ENCODE assay signal across 19 cellular contexts in the genomic region with DNA sequence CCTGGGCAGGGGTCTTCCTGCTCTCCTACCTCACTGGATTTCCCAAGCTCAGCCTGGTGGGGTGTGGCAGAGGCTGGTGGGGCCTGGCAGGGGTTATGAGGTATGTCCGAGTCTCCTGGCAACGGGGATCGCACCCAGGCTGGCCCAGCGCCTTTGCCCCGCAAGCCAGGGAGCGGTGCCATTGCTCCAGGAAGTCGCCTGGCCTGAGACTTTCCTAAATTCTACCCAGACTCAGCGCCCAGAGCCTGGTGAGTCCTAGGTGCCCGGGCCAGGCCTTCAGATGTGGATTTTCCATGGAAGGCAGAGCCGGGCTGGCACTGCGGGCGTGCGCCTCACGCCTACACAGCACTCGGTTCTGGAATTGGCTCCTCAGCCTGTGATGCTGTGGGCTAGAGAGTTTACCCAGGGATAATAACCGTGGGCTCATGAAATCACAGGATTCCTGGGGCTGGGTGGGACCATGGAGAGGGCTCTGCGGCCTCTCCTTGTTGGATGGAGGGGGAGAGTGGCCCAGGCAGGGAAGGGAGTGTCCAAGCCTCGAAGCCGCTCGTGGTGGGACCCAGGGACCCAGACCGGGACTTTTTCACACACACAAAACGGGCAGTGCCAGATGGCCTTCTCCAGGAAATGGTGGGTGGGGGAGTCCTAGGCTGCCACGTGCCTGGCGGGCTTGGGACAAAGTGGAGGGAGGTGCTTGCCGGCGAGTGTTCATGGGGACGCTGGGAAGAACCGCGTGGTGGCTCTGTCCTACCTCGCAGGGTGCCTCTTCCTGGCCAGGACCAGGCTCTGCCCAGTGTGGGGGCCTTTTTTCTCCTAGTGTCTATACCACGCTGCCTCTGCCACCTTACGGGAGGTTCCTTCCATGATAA.
DNase-seq lines count a peak whose midpoint lies in the region; ATAC-seq and TF ChIP-seq lines count a peak whose summit lies in the region.
"Had no signal": no experiment of that assay in that cellular context is flagged by ENCODE, and none has a peak within 500 bp of the region (broad histone marks: within the 10 kb centered on the region; RNA-seq: fewer than 3 reads in every experiment).

No MANE protein-coding gene starts in this region.

- H3K4me2 ChIP-seq in GM23338 = no peak overlapping the region

- no peaks in the 10 kb centered on the region for H3K9me2 ChIP-seq in GM23338 (ENCODE audit: insufficient read depth)

- H3K36me3 ChIP-seq in GM23338 (ENCODE audit: insufficient read depth) = no peaks in the 10 kb centered on the region
- H3K36me3 ChIP-seq: brain microvascular endothelial cell, HAP-1 had no signal

- intact Hi-C loops in natural killer cell (cut with micrococcal nuclease) = no loop called here
- intact Hi-C loops in right cardiac atrium (cut with DNase I) = no loop called here
- intact Hi-C loops in sciatic nerve (cut with DNase I) = no loop called here

- no peaks in the 10 kb centered on the region for H4K20me1 ChIP-seq in GM23338 (replicated peaks; ENCODE audit: insufficient read depth)

- no peak overlapping the region for H3K27ac Mint-ChIP-seq in natural killer cell treated with Interleukin-12 subunit alpha and Interleukin-12 subunit beta and Interleukin-15 and Interleukin-18, amount 100 ng/mL, for 72 hours
- no peak overlapping the region for H3K27ac Mint-ChIP-seq in natural killer cell
- no peak overlapping the region for H3K27ac Mint-ChIP-seq in GM23338
- H3K27ac Mint-ChIP-seq: activated CD4-positive, alpha-beta T cell treated with anti-CD3 and anti-CD28 coated beads for 36 hours; CD4-positive, alpha-beta T cell; IgD-negative memory B cell had no signal

- ATAC-seq in natural killer cell treated with Interleukin-12 subunit alpha and Interleukin-12 subunit beta and Interleukin-15 and Interleukin-18, amount 100 ng/mL, for 72 hours = no peak
- ATAC-seq in natural killer cell = no peak
- ATAC-seq in right cardiac atrium = no peak
- ATAC-seq in sciatic nerve = no peak
- no peak for ATAC-seq in HG03280 (IDR thresholded peaks at IDR 0.05; ENCODE audit: unreplicated experiment)
- ATAC-seq in GM23338 = no peak
- ATAC-seq: activated CD4-positive, alpha-beta T cell treated with anti-CD3 and anti-CD28 coated beads for 36 hours had no signal

- H3K27me3 ChIP-seq in right cardiac atrium (ENCODE audit: control insufficient read depth, insufficient read depth) (no peaks in the 10 kb centered on the region), GM23338 (ENCODE audit: insufficient read depth) (no peaks in the 10 kb centered on the region)
- H3K27me3 ChIP-seq: brain microvascular endothelial cell had no signal

- H3K4me1 ChIP-seq in right cardiac atrium (ENCODE audit: control insufficient read depth, insufficient read depth, low read length) = no peaks in the 10 kb centered on the region
- H3K4me1 ChIP-seq in GM23338 (ENCODE audit: insufficient read depth) = no peaks in the 10 kb centered on the region
- H3K4me1 ChIP-seq: HAP-1 had no signal

- no peak for TF ChIP-seq CTCF in natural killer cell (IDR thresholded peaks at IDR 0.05)
- TF ChIP-seq CTCF in GM23338 (conservative IDR thresholded peaks at IDR 0.05; ENCODE audit: low read depth in 2 of 2) = no peak

- H3K79me2 ChIP-seq in GM23338 (replicated peaks; ENCODE audit: insufficient read depth) = no peaks in the 10 kb centered on the region

- no peaks in the 10 kb centered on the region for H3K9me3 Mint-ChIP-seq in natural killer cell treated with Interleukin-12 subunit alpha and Interleukin-12 subunit beta and Interleukin-15 and Interleukin-18, amount 100 ng/mL, for 72 hours
- H3K9me3 Mint-ChIP-seq in natural killer cell = no peaks in the 10 kb centered on the region
- peaks cover 3% of the 10 kb centered on the region; the same call in 2 of the 3 replicates for H3K9me3 Mint-ChIP-seq in GM23338
- H3K9me3 Mint-ChIP-seq: CD4-positive, alpha-beta T cell; IgD-negative memory B cell had no signal

- H3K27ac ChIP-seq in right cardiac atrium (ENCODE audit: low read length) (no peak overlapping the region), GM23338 (ENCODE audit: low read depth) (no peak overlapping the region)
- H3K27ac ChIP-seq: brain microvascular endothelial cell, coronary artery had no signal

- 85% methylated on average over 32 of the region's 32 CpGs for WGBS in right cardiac atrium

- no peak overlapping the region for H2AFZ ChIP-seq in GM23338

- H3K4me3 ChIP-seq in right cardiac atrium (ENCODE audit: low read length) (no peak overlapping the region), GM23338 (no peak overlapping the region)
- H3K4me3 ChIP-seq: coronary artery, HAP-1 had no signal

- peaks cover 0 to 3% of the 10 kb centered on the region in 2 donors for H3K4me1 Mint-ChIP-seq in natural killer cell treated with Interleukin-12 subunit alpha and Interleukin-12 subunit beta and Interleukin-15 and Interleukin-18, amount 100 ng/mL, for 72 hours (ENCODE audit: low read depth in 2 of 2)
- H3K4me1 Mint-ChIP-seq in natural killer cell (no peaks in the 10 kb centered on the region), GM23338 (no peaks in the 10 kb centered on the region; the same call in 2 of the 3 replicates)
- H3K4me1 Mint-ChIP-seq: activated CD4-positive, alpha-beta T cell treated with anti-CD3 and anti-CD28 coated beads for 36 hours had no signal

- no peak overlapping the region for H3K4me3 Mint-ChIP-seq in natural killer cell treated with Interleukin-12 subunit alpha and Interleukin-12 subunit beta and Interleukin-15 and Interleukin-18, amount 100 ng/mL, for 72 hours
- no peak overlapping the region for H3K4me3 Mint-ChIP-seq in natural killer cell
- H3K4me3 Mint-ChIP-seq in GM23338 = no peak overlapping the region
- H3K4me3 Mint-ChIP-seq: activated CD4-positive, alpha-beta T cell treated with anti-CD3 and anti-CD28 coated beads for 36 hours; CD4-positive, alpha-beta T cell had no signal

- no peaks in the 10 kb centered on the region for H3K36me3 Mint-ChIP-seq in natural killer cell treated with Interleukin-12 subunit alpha and Interleukin-12 subunit beta and Interleukin-15 and Interleukin-18, amount 100 ng/mL, for 72 hours
- H3K36me3 Mint-ChIP-seq in natural killer cell = no peaks in the 10 kb centered on the region
- H3K36me3 Mint-ChIP-seq in GM23338 (ENCODE audit: low read depth) = no peaks in the 10 kb centered on the region; the same call in 2 of the 3 replicates
- H3K36me3 Mint-ChIP-seq: IgD-negative memory B cell had no signal

- H3K27me3 Mint-ChIP-seq in natural killer cell treated with Interleukin-12 subunit alpha and Interleukin-12 subunit beta and Interleukin-15 and Interleukin-18, amount 100 ng/mL, for 72 hours = no peaks in the 10 kb centered on the region
- H3K27me3 Mint-ChIP-seq in natural killer cell (ENCODE audit: low read depth in 2 of 2) (peaks cover 0 to 16% of the 10 kb centered on the region in 2 donors), GM23338 (ENCODE audit: insufficient read depth, low read depth, poor library complexity) (peaks cover 17% of the 10 kb centered on the region)
- H3K27me3 Mint-ChIP-seq: activated CD4-positive, alpha-beta T cell treated with anti-CD3 and anti-CD28 coated beads for 36 hours; CD4-positive, alpha-beta T cell had no signal

- DNase-seq in natural killer cell treated with Interleukin-12 subunit alpha and Interleukin-12 subunit beta and Interleukin-15 and Interleukin-18, amount 100 ng/mL, for 72 hours (ENCODE audit: low spot score) = peak; percentile 55
- no peak for DNase-seq in natural killer cell
- DNase-seq in right cardiac atrium = peak in 2 of 3 donors; percentile 30 to 37
- DNase-seq in sciatic nerve (ENCODE audit: low spot score) = peak; percentile 51
- DNase-seq in cerebellar cortex (ENCODE audit: low spot score) = no peak
- DNase-seq in NCI-H1436 (lab: John Stamatoyannopoulos, UW) = no peak
- DNase-seq in GM23338 (ENCODE audit: low spot score) = no peak
- DNase-seq: activated CD4-positive, alpha-beta T cell treated with anti-CD3 and anti-CD28 coated beads for 36 hours; brain microvascular endothelial cell; DMS153; NCI-H1417; NCI-H446 treated with DMSO at 0.1 percent for 48 hours; OCI-M1; SIG-M5 had no signal

- no peaks in the 10 kb centered on the region for H3F3A ChIP-seq in GM23338 (replicated peaks; ENCODE audit: low read depth)

- H3K9me3 ChIP-seq in right cardiac atrium (ENCODE audit: control insufficient read depth, low read length) = no peaks in the 10 kb centered on the region
- H3K9me3 ChIP-seq: HAP-1 had no signal

Comparison
In these comparisons a context has a peak if more than half of its experiments do, and no peak if none do; other contexts are left out.
1. DNase-seq: peak in natural killer cell treated with Interleukin-12 subunit alpha and Interleukin-12 subunit beta and Interleukin-15 and Interleukin-18, amount 100 ng/mL, for 72 hours (single experiment), right cardiac atrium (2 of 3) and sciatic nerve (single experiment); none in natural killer cell (single experiment), cerebellar cortex (single experiment), NCI-H1436 (single experiment) and GM23338 (single experiment).